Comparison of ENCODE assay signal across 8 cellular contexts in genomic region chr14:94689218-94689984, GRCh38.
DNase-seq lines count a peak whose midpoint lies in the region; ATAC-seq and TF ChIP-seq lines count a peak whose summit lies in the region.

No MANE protein-coding gene starts in this region.

- H3K36me3 ChIP-seq in thyroid gland = no peaks in the 10 kb centered on the region

- H3K27me3 ChIP-seq in thyroid gland = no peaks in the 10 kb centered on the region

- H3K27ac Mint-ChIP-seq in neural crest cell (ENCODE audit: unreplicated experiment) = peak overlapping the region; percentile 71

- POLR2A ChIA-PET in HEK293T (lab: Yijun Ruan, JAX) = no interaction called here

- CTCF ChIA-PET in HEK293T (lab: Yijun Ruan, JAX) = interaction anchor here (0.6 kb wide), 1 partner anchor 114 kb away, joined by 3 read pairs; no protein-coding TSS in a partner anchor

- peaks cover 15% of the 10 kb centered on the region for H3K27me3 Mint-ChIP-seq in neural crest cell (ENCODE audit: low read depth)

- DNase-seq in DMS79 treated with DMSO at 0.1 percent for 48 hours (lab: John Stamatoyannopoulos, UW) (peak; percentile 37), HEK293T (ENCODE audit: extremely low spot score) (peak; percentile 86), NCI-H526 (lab: John Stamatoyannopoulos, UW) (peak; percentile 23 to 84), fibroblast of pulmonary artery (ENCODE audit: low read depth) (peak; percentile 53), neural crest cell (ENCODE audit: low read depth, low spot score) (peak; percentile 90), thyroid gland (peak; percentile 53 to 57)
- DNase-seq in activated T-cell treated with anti-CD3 and anti-CD28 coated beads, Interleukin-2, amount 50 U/mL, for 48 hours = peak; percentile 70 to 75

- H3K4me3 ChIP-seq in fibroblast of pulmonary artery (replicated peaks; ENCODE audit: low read depth, low read length) (peak overlapping the region; percentile 27), thyroid gland (replicated peaks in 1 of 3) (no peak overlapping the region)

- TF ChIP-seq POLR2A in thyroid gland (IDR thresholded peaks at IDR 0.05) = no peak

- H3K9me3 Mint-ChIP-seq in neural crest cell = no peaks in the 10 kb centered on the region

- peaks cover 0 to 5% of the 10 kb centered on the region in 2 donors for H3K4me1 ChIP-seq in thyroid gland

- H3K4me1 Mint-ChIP-seq in neural crest cell = peaks cover 6% of the 10 kb centered on the region

- no peak overlapping the region for H3K27ac ChIP-seq in thyroid gland

- H3K9me3 ChIP-seq in thyroid gland = no peaks in the 10 kb centered on the region

- peak; percentile 69 for TF ChIP-seq CTCF in fibroblast of pulmonary artery (IDR thresholded peaks at IDR 0.05; ENCODE audit: low read length, missing control alignments)
- TF ChIP-seq CTCF in neural crest cell (conservative IDR thresholded peaks at IDR 0.05) = peak; percentile 97
- TF ChIP-seq CTCF in thyroid gland (IDR thresholded peaks at IDR 0.05) = peak; percentile 71 to 98 (median 88)

- H3K36me3 Mint-ChIP-seq in neural crest cell (ENCODE audit: low read depth) = no peaks in the 10 kb centered on the region

- intact Hi-C loops in thyroid gland (cut with DNase I) = loop anchor here (5.0 kb wide), 1 partner anchor 743 kb away; no protein-coding TSS in a partner anchor

- ATAC-seq in GM19351 (IDR thresholded peaks at IDR 0.05; ENCODE audit: unreplicated experiment) = no peak

- no peak overlapping the region for H3K4me3 Mint-ChIP-seq in neural crest cell

- WGBS in thyroid gland, 2 donors = 16 to 19% methylated on average over 35 of the region's 35 CpGs

TF ChIP-seq in HEK293T, 16 proteins besides CTCF, POLR2A, EP300 and RAD21:
- TF ChIP-seq SP1 (IDR thresholded peaks at IDR 0.05) = no peak
- TF ChIP-seq TARDBP (IDR thresholded peaks at IDR 0.05) = no peak
- TF ChIP-seq BHLHE40 (IDR thresholded peaks at IDR 0.05; ENCODE audit: borderline replicate concordance) = no peak
- no peak for TF ChIP-seq HDGF (IDR thresholded peaks at IDR 0.05; ENCODE audit: borderline replicate concordance)
- no peak for TF ChIP-seq ARNT (IDR thresholded peaks at IDR 0.05)
- TF ChIP-seq ELF4 (IDR thresholded peaks at IDR 0.05) = no peak
- TF ChIP-seq SUZ12 (IDR thresholded peaks at IDR 0.05) = no peak
- TF ChIP-seq PKNOX1 (IDR thresholded peaks at IDR 0.05) = no peak
- TF ChIP-seq NFRKB (IDR thresholded peaks at IDR 0.05) = no peak
- TF ChIP-seq FOXK2 (IDR thresholded peaks at IDR 0.05) = no peak

Comparison
In these comparisons a context has a peak if more than half of its experiments do, and no peak if none do; other contexts are left out.
1. DNase-seq: peak in every context shown above with its lines; median percentile 90 in neural crest cell; 86 in HEK293T; 72 in activated T-cell treated with anti-CD3 and anti-CD28 coated beads, Interleukin-2, amount 50 U/mL, for 48 hours; 55 in thyroid gland; 54 in NCI-H526; 53 in fibroblast of pulmonary artery; 37 in DMS79 treated with DMSO at 0.1 percent for 48 hours.